1 cellular context compared by ENCODE assay signal in the genomic region with DNA sequence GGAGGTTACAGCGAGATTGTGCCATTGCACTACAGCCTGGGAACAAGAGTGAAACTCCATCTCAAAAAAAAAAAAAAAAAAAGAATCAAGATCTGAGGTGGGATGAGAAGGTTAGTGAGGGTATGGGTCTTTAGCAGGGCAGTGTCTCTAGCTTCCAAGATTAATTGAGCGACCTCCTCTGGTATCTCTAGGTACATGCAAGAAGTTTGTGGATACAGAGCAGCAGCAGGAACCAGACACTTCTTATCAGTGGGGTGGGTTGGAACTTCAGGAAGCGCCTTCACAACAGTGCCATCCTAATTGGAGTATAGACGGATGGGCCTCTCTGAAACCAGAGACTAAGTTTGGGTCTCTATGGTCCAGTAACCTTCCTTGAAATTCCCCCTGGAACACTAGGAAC.
TF ChIP-seq lines count a peak whose summit lies in the region.

No MANE protein-coding gene starts in this region.

TF ChIP-seq in WTC11, 78 proteins besides CTCF, POLR2A, EP300 and RAD21 (continued from another document):
- TF ChIP-seq ZNF671 (CRISPR knock-in tag; IDR thresholded peaks at IDR 0.05): no peak
- TF ChIP-seq, protein P1, sequence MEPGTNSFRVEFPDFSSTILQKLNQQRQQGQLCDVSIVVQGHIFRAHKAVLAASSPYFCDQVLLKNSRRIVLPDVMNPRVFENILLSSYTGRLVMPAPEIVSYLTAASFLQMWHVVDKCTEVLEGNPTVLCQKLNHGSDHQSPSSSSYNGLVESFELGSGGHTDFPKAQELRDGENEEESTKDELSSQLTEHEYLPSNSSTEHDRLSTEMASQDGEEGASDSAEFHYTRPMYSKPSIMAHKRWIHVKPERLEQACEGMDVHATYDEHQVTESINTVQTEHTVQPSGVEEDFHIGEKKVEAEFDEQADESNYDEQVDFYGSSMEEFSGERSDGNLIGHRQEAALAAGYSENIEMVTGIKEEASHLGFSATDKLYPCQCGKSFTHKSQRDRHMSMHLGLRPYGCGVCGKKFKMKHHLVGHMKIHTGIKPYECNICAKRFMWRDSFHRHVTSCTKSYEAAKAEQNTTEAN (CRISPR knock-in tag; IDR thresholded peaks at IDR 0.05): no peak
- no peak for TF ChIP-seq NFE2L1 (CRISPR knock-in tag; IDR thresholded peaks at IDR 0.05)
- no peak for TF ChIP-seq SMAD3 (CRISPR knock-in tag; IDR thresholded peaks at IDR 0.05; ENCODE audit: borderline replicate concordance)
- TF ChIP-seq ZNF396 (CRISPR knock-in tag; IDR thresholded peaks at IDR 0.05; ENCODE audit: borderline replicate concordance): no peak
- TF ChIP-seq ESRRA (CRISPR knock-in tag; IDR thresholded peaks at IDR 0.05; ENCODE audit: borderline replicate concordance): no peak
- TF ChIP-seq, protein P2, sequence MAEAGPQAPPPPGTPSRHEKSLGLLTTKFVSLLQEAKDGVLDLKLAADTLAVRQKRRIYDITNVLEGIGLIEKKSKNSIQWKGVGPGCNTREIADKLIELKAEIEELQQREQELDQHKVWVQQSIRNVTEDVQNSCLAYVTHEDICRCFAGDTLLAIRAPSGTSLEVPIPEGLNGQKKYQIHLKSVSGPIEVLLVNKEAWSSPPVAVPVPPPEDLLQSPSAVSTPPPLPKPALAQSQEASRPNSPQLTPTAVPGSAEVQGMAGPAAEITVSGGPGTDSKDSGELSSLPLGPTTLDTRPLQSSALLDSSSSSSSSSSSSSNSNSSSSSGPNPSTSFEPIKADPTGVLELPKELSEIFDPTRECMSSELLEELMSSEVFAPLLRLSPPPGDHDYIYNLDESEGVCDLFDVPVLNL (CRISPR knock-in tag; IDR thresholded peaks at IDR 0.05; ENCODE audit: borderline replicate concordance, low read depth): no peak
- TF ChIP-seq, protein P3, sequence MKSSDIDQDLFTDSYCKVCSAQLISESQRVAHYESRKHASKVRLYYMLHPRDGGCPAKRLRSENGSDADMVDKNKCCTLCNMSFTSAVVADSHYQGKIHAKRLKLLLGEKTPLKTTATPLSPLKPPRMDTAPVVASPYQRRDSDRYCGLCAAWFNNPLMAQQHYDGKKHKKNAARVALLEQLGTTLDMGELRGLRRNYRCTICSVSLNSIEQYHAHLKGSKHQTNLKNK (CRISPR knock-in tag; IDR thresholded peaks at IDR 0.05): no peak
- TF ChIP-seq, protein P4, sequence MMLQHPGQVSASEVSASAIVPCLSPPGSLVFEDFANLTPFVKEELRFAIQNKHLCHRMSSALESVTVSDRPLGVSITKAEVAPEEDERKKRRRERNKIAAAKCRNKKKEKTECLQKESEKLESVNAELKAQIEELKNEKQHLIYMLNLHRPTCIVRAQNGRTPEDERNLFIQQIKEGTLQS (CRISPR knock-in tag; conservative IDR thresholded peaks at IDR 0.05): no peak
- no peak for TF ChIP-seq TEAD4 (CRISPR knock-in tag; IDR thresholded peaks at IDR 0.05)
- TF ChIP-seq CBFB (CRISPR knock-in tag; IDR thresholded peaks at IDR 0.05; ENCODE audit: low read depth): no peak
